Comparison of ENCODE assay signal across 29 cellular contexts in the genomic region with DNA sequence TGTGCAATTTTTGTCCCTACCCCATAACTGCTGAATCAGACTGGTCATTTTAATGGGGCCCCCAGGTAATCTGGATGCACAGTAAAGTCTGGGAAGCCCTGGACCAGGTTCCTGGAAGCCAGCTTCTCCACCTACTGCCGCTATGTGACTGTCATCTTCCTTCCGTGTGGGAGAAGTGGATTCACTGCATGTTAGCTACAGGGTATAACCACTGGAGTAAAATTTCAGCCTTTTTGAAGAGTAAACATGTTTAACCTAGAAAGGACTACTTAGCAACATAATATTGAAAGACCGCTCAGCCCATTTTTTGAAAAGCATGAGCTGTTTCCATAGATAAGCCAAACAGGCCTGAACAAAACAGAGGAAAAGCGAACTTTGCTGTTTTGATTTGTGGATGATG.
"Had no signal": no experiment of that assay in that cellular context is flagged by ENCODE, and none has a peak within 500 bp of the region (broad histone marks: within the 10 kb centered on the region; RNA-seq: fewer than 3 reads in every experiment).

No MANE protein-coding gene starts in this region.

- H3K27ac ChIP-seq: ascending aorta, breast epithelium, cardiac muscle cell, colonic mucosa, heart left ventricle had no signal

- DNase-seq: activated CD4-positive, alpha-beta memory T cell treated with anti-CD3 and anti-CD28 coated beads, Interleukin-2, amount 10 ng/mL, durations not matched to agents 7 days and 5 days; activated CD4-positive, alpha-beta T cell treated with anti-CD3 and anti-CD28 coated beads for 1 hour; activated CD4-positive, alpha-beta T cell treated with anti-CD3 and anti-CD28 coated beads for 4 hours; activated CD4-positive, alpha-beta T cell treated with anti-CD3 and anti-CD28 coated beads, Interleukin-2, amount 10 ng/mL, durations not matched to agents 7 days and 5 days; activated CD4-positive, alpha-beta T cell treated with anti-CD3 and anti-CD28 coated beads, Interleukin-2, amount 50 U/mL, for 4 hours; activated CD4-positive, CD25-positive, alpha-beta regulatory T cell; activated CD8-positive, alpha-beta memory T cell treated with anti-CD3 and anti-CD28 coated beads, Interleukin-2, amount 50 U/mL, for 48 hours; activated gamma-delta T cell; activated naive CD4-positive, alpha-beta T cell; activated naive CD4-positive, alpha-beta T cell treated with anti-CD3 and anti-CD28 coated beads, Interleukin-2, amount 10 ng/mL, durations not matched to agents 7 days and 5 days; activated naive CD8-positive, alpha-beta T cell treated with anti-CD3 and anti-CD28 coated beads, Interleukin-2, amount 10 ng/mL, durations not matched to agents 7 days and 5 days; activated T-cell treated with anti-CD3 and anti-CD28 coated beads for 4 hours; activated T-cell treated with anti-CD3 and anti-CD28 coated beads, Interleukin-2, amount 50 U/mL, for 24 hours; activated T-cell treated with anti-CD3 and anti-CD28 coated beads, Interleukin-2, amount 50 U/mL, for 72 hours; central memory CD4-positive, alpha-beta T cell; cerebellar nuclear complex; colonic mucosa; effector CD8-positive, alpha-beta T cell; endodermal cell; esophagus squamous epithelium; foreskin fibroblast; heart left ventricle; T-helper 1 cell; T-helper 17 cell; T1000 had no signal

- H3K9me3 ChIP-seq: ascending aorta, breast epithelium, colonic mucosa, esophagus squamous epithelium, heart left ventricle had no signal

- H3K4me1 ChIP-seq: ascending aorta, breast epithelium, colonic mucosa had no signal

- H3K4me3 ChIP-seq: ascending aorta, breast epithelium, cardiac muscle cell, colonic mucosa, esophagus squamous epithelium, heart left ventricle had no signal

- H3K36me3 ChIP-seq: ascending aorta, breast epithelium, cardiac muscle cell, colonic mucosa, esophagus squamous epithelium, heart left ventricle had no signal

- H3K27me3 ChIP-seq: ascending aorta, breast epithelium, cardiac muscle cell, colonic mucosa, esophagus squamous epithelium, heart left ventricle had no signal

- ATAC-seq: activated naive CD4-positive, alpha-beta T cell treated with anti-CD3 and anti-CD28 coated beads, Interleukin-2, amount 50 U/mL, for 72 hours; activated T-cell treated with anti-CD3 and anti-CD28 coated beads, Interleukin-2, amount 50 U/mL, for 72 hours; heart left ventricle; T-helper 17 cell had no signal
